ENCODE assay signal across 8 cellular contexts in genomic region chr11:59171508-59172322, GRCh38. TPM values are rescaled to one million over a fixed set of nuclear protein-coding genes. Genes with fewer than 3 reads are reported as not detected.
DNase-seq lines count a peak whose midpoint lies in the region; ATAC-seq and TF ChIP-seq lines count a peak whose summit lies in the region.

DTX4 (plus strand) TSS chr11:59172132; CDS start chr11:59172596, 464 bp downstream.

- peak; percentile 88 for DNase-seq in NCI-H1092 treated with DMSO at 0.1 percent for 48 hours (lab: John Stamatoyannopoulos, UW)
- DNase-seq in T follicular helper cell (ENCODE audit: low read depth), result peak; percentile 83
- DNase-seq in amniotic stem cell (lab: John Stamatoyannopoulos, UW), result peak; percentile 75
- DNase-seq in left ventricle myocardium inferior, result peak; percentile 91
- DNase-seq in prostate gland (ENCODE audit: low spot score), result peak; percentile 91
- DNase-seq in ureter (ENCODE audit: low spot score), result peak; percentile 95

- H3K27me3 ChIP-seq in left ventricle myocardium inferior (ENCODE audit: low read depth) (peaks cover 17% of the 10 kb centered on the region), prostate gland (replicated peaks; ENCODE audit: insufficient read depth) (no peaks in the 10 kb centered on the region)

- peak; percentile 75 for ATAC-seq in HG02623 (IDR thresholded peaks at IDR 0.05; ENCODE audit: unreplicated experiment)

- under 1% methylated on average over 46 of the region's 64 CpGs for WGBS in prostate gland

- H3K4me1 ChIP-seq in left ventricle myocardium inferior (peaks cover 33% of the 10 kb centered on the region), prostate gland (replicated peaks) (peaks cover 5% of the 10 kb centered on the region)

- H3K9me3 ChIP-seq in left ventricle myocardium inferior (replicated peaks) (no peaks in the 10 kb centered on the region), prostate gland (no peaks in the 10 kb centered on the region)

- intact Hi-C loops in left ventricle myocardium inferior (cut with micrococcal nuclease), result loop anchor here (2.0 to 10.0 kb wide), 2 partner anchors 35 to 253 kb away; partner anchors contain the start of gene OR5A2
- intact Hi-C loops in prostate gland (cut with DNase I), result loop anchor here (1.0 to 5.0 kb wide), 2 partner anchors 35 to 111 kb away; no protein-coding TSS in a partner anchor

- H3K36me3 ChIP-seq in left ventricle myocardium inferior, result no peaks in the 10 kb centered on the region
- no peaks in the 10 kb centered on the region for H3K36me3 ChIP-seq in prostate gland

- peak; percentile 48 for TF ChIP-seq POLR2A in prostate gland (IDR thresholded peaks at IDR 0.05)

- H3K27ac ChIP-seq in left ventricle myocardium inferior (replicated peaks) (peak within 1 kb of the TSS; percentile 79), prostate gland (peak within 1 kb of the TSS; percentile 52 to 70)

- H3K4me3 ChIP-seq in left ventricle myocardium inferior (peak within 1 kb of the TSS; percentile 77), prostate gland (peak within 1 kb of the TSS; percentile 56 to 64)

- peak; percentile 93 for TF ChIP-seq CTCF in GM12874 (IDR thresholded peaks at IDR 0.05; ENCODE audit: insufficient read depth, low read depth, low read length)
- TF ChIP-seq CTCF in left ventricle myocardium inferior (IDR thresholded peaks at IDR 0.05; ENCODE audit: borderline replicate concordance), result peak; percentile 83
- TF ChIP-seq CTCF in prostate gland (IDR thresholded peaks at IDR 0.05), result peak; percentile 84 to 98 (median 96)

RNA-seq across cellular contexts. Expression of gene DTX4, which starts in this region (rescaled TPM):
- total RNA-seq in left ventricle myocardium inferior (1.8 TPM), prostate gland (10 to 100 TPM in 1 of 2 donors, 1 to 10 TPM in 1; 6.9 to 10.7 TPM), ureter (126 TPM)

Comparison
In these comparisons a context has a peak if more than half of its experiments do, and no peak if none do; other contexts are left out.
1. Peak in every context shown above with its lines: DNase-seq, ATAC-seq, H3K4me3 ChIP-seq and H3K27ac ChIP-seq.
2. RNA of gene DTX4 (total RNA-seq): 126 TPM in ureter (single experiment); 6.9 to 10.7 TPM in prostate gland and 1.8 TPM in left ventricle myocardium inferior (single experiment); every median in the first group is over 10 times any median in the second.